ENCODE assay signal across 36 cellular contexts in the genomic region with DNA sequence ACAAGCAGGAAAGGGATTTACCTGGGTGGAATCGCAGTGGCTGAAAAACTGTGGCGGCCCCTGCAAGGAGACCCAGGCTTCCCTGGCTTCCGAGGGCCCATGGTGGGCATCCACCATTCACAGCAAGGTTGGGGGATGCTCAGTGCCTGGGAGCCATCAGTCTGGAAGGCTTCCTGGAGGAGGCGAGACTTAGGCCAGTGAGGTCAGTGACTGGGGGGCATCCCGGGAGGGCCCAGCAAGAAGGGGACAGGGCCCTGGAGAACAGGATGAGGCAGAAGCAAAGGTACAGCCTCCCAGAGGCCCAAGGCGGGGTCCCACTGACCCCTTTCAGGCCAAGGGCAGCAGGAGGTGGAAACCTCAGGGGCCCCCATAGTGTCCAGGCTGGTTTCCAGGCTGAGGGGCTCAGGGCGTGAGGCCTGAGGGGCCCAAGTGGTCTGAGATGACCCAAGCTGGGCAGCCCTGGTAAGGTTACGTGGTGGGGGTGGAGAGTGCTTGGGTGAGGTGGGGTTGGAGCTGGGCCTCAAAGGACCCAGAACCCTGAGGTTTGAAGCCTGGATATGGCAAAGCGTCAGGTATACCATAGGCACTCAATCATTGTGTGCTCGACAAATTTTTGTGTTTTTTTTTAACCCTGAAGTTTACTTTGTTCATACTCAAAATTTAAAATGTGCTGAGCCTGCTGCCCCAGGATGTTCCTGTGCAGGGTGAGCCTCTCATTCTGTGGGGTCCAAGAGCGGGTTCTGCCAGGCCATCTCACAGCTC. TPM values are rescaled to one million over a fixed set of nuclear protein-coding genes. Genes with fewer than 3 reads are reported as not detected.
"Had no signal": no experiment of that assay in that cellular context is flagged by ENCODE, and none has a peak within 500 bp of the region (broad histone marks: within the 10 kb centered on the region; RNA-seq: fewer than 3 reads in every experiment).

No MANE protein-coding gene starts in this region.

- H3K4me1 Mint-ChIP-seq: activated B cell treated with CpG ODN at 0.5 μM for 24 hours; activated naive CD8-positive, alpha-beta T cell treated with anti-CD3 and anti-CD28 coated beads, Interleukin-2, amount 50 U/mL, for 24 hours had no signal

- H3K36me3 Mint-ChIP-seq: activated CD4-positive, alpha-beta memory T cell treated with anti-CD3 and anti-CD28 coated beads for 36 hours; activated naive CD4-positive, alpha-beta T cell treated with anti-CD3 and anti-CD28 coated beads, Interleukin-2, amount 10 ng/mL, durations not matched to agents 7 days and 5 days; activated naive CD8-positive, alpha-beta T cell; brain had no signal

- H3K27ac ChIP-seq: Peyer's patch, VCaP had no signal

- H3K27ac Mint-ChIP-seq: activated B cell treated with CpG ODN at 0.5 μM for 24 hours; activated CD4-positive, alpha-beta memory T cell treated with anti-CD3 and anti-CD28 coated beads for 36 hours; activated naive CD4-positive, alpha-beta T cell treated with anti-CD3 and anti-CD28 coated beads, Interleukin-2, amount 10 ng/mL, durations not matched to agents 7 days and 5 days; activated naive CD8-positive, alpha-beta T cell; activated naive CD8-positive, alpha-beta T cell treated with anti-CD3 and anti-CD28 coated beads, Interleukin-2, amount 50 U/mL, for 24 hours; brain had no signal

- H3K9me3 ChIP-seq: MG63, Peyer's patch had no signal

- H3K9me3 Mint-ChIP-seq: activated B cell treated with CpG ODN at 0.5 μM for 24 hours; activated CD4-positive, alpha-beta memory T cell treated with anti-CD3 and anti-CD28 coated beads for 36 hours; activated naive CD4-positive, alpha-beta T cell treated with anti-CD3 and anti-CD28 coated beads, Interleukin-2, amount 10 ng/mL, durations not matched to agents 7 days and 5 days; activated naive CD8-positive, alpha-beta T cell treated with anti-CD3 and anti-CD28 coated beads, Interleukin-2, amount 50 U/mL, for 24 hours; brain had no signal

- H3K36me3 ChIP-seq: MG63, Peyer's patch had no signal

- H3K4me1 ChIP-seq: Peyer's patch had no signal

- ATAC-seq: activated naive CD8-positive, alpha-beta T cell treated with anti-CD3 and anti-CD28 coated beads, Interleukin-2, amount 50 U/mL, for 24 hours; PC-3 had no signal

- H3K4me3 ChIP-seq: MG63, Peyer's patch had no signal

- DNase-seq: activated B cell treated with CpG ODN at 0.5 μM for 24 hours; activated CD4-positive, alpha-beta memory T cell treated with anti-CD3 and anti-CD28 coated beads for 36 hours; activated CD4-positive, alpha-beta T cell treated with anti-CD3 and anti-CD28 coated beads for 4 hours; activated CD4-positive, alpha-beta T cell treated with anti-CD3 and anti-CD28 coated beads, Interleukin-2, amount 50 U/mL, for 1 hour; activated CD4-positive, CD25-positive, alpha-beta regulatory T cell treated with anti-CD3 and anti-CD28 coated beads, Interleukin-2, amount 50 U/mL, for 72 hours; activated CD8-positive, alpha-beta memory T cell treated with anti-CD3 and anti-CD28 coated beads, Interleukin-2, amount 50 U/mL, for 4 hours; activated effector memory CD4-positive, alpha-beta T cell treated with Interleukin-2 at 50 U/mL for 16 hours; activated naive CD4-positive, alpha-beta T cell treated with anti-CD3 and anti-CD28 coated beads, Interleukin-2, amount 10 ng/mL, durations not matched to agents 7 days and 5 days; activated naive CD8-positive, alpha-beta T cell treated with anti-CD3 and anti-CD28 coated beads, Interleukin-2, amount 50 U/mL, for 24 hours; activated T-cell treated with anti-CD3 and anti-CD28 coated beads, Interleukin-2, amount 50 U/mL, for 48 hours; anterior cingulate cortex; caudate nucleus; Karpas-422; MG63; NCI-H1048; NCI-H1105 treated with DMSO at 0.1 percent for 48 hours; NCI-H1436; NCI-H1694; NCI-H2029; NCI-H2107; NCI-H2171; NCI-H510A; NCI-H526; NCI-H748 treated with DMSO at 0.1 percent for 48 hours; NK-92 treated with Interleukin-12 subunit alpha and Interleukin-12 subunit beta, amount 100 ng/mL, for 24 hours; PC-3; Peyer's patch; RPMI8226; SW 1271; T-helper 1 cell; T-helper 2 cell; T-helper 9 cell had no signal

- H3K27me3 ChIP-seq: MG63, Peyer's patch had no signal

- H3K27me3 Mint-ChIP-seq: activated naive CD8-positive, alpha-beta T cell had no signal

- H3K4me3 Mint-ChIP-seq: activated B cell treated with CpG ODN at 0.5 μM for 24 hours; activated CD4-positive, alpha-beta memory T cell treated with anti-CD3 and anti-CD28 coated beads for 36 hours; activated naive CD4-positive, alpha-beta T cell treated with anti-CD3 and anti-CD28 coated beads, Interleukin-2, amount 10 ng/mL, durations not matched to agents 7 days and 5 days; activated naive CD8-positive, alpha-beta T cell; activated naive CD8-positive, alpha-beta T cell treated with anti-CD3 and anti-CD28 coated beads, Interleukin-2, amount 50 U/mL, for 24 hours; brain had no signal

RNA-seq across cellular contexts. Expression of a gene that starts 50.7 kb away (rescaled TPM):
- total RNA-seq: activated B cell treated with CpG ODN at 0.5 μM for 24 hours; activated CD4-positive, alpha-beta memory T cell treated with anti-CD3 and anti-CD28 coated beads for 36 hours; bronchial epithelial cell; Peyer's patch had no signal
